Comparison of ENCODE assay signal across 13 cellular contexts in genomic region chr5:35789732-35790461, GRCh38.
DNase-seq lines count a peak whose midpoint lies in the region; ATAC-seq and TF ChIP-seq lines count a peak whose summit lies in the region.
"Had no signal": no experiment of that assay in that cellular context is flagged by ENCODE, and none has a peak within 500 bp of the region (broad histone marks: within the 10 kb centered on the region; RNA-seq: fewer than 3 reads in every experiment).

No MANE protein-coding gene starts in this region.

- POLR2A ChIA-PET in activated CD4-positive, alpha-beta T cell treated with anti-CD3 and anti-CD28 coated beads, Interleukin-2, amount 10 ng/mL, durations not matched to agents 7 days and 5 days (lab: Charles Lee), result no interaction called here
- POLR2A ChIA-PET in WTC11 (lab: Charles Lee), result no interaction called here

- peak overlapping the region; percentile 30 for H3K4me3 Mint-ChIP-seq in activated CD4-positive, alpha-beta T cell treated with anti-CD3 and anti-CD28 coated beads, Interleukin-2, amount 10 ng/mL, durations not matched to agents 7 days and 5 days
- H3K4me3 Mint-ChIP-seq in activated T-helper 17 cell treated with anti-CD3 and anti-CD28 coated beads, Interleukin-2, amount 50 U/mL, for 72 hours, result peak overlapping the region; percentile 74
- no peak overlapping the region for H3K4me3 Mint-ChIP-seq in WTC11

- peak overlapping the region; percentile 72 for H3K27ac Mint-ChIP-seq in activated CD4-positive, alpha-beta T cell treated with anti-CD3 and anti-CD28 coated beads, Interleukin-2, amount 10 ng/mL, durations not matched to agents 7 days and 5 days
- peak overlapping the region; percentile 92 for H3K27ac Mint-ChIP-seq in activated T-helper 17 cell treated with anti-CD3 and anti-CD28 coated beads, Interleukin-2, amount 50 U/mL, for 72 hours
- no peak overlapping the region for H3K27ac Mint-ChIP-seq in WTC11

- CTCF ChIA-PET in activated CD4-positive, alpha-beta T cell treated with anti-CD3 and anti-CD28 coated beads, Interleukin-2, amount 10 ng/mL, durations not matched to agents 7 days and 5 days (lab: Charles Lee), result interaction anchor here (0.7 to 3.4 kb wide), 12 partner anchors 10 to 136 kb away, joined by 3 to 12 read pairs (median 4); partner anchors contain the start of gene IL7R
- CTCF ChIA-PET in WTC11 (lab: Charles Lee), result interaction anchor here (1.4 kb wide), 1 partner anchor 136 kb away, joined by 4 read pairs; no protein-coding TSS in a partner anchor

- H3K9me3 Mint-ChIP-seq in activated CD4-positive, alpha-beta T cell treated with anti-CD3 and anti-CD28 coated beads, Interleukin-2, amount 10 ng/mL, durations not matched to agents 7 days and 5 days, result peaks cover 7% of the 10 kb centered on the region
- no peaks in the 10 kb centered on the region for H3K9me3 Mint-ChIP-seq in activated T-helper 17 cell treated with anti-CD3 and anti-CD28 coated beads, Interleukin-2, amount 50 U/mL, for 72 hours
- H3K9me3 Mint-ChIP-seq in WTC11, result no peaks in the 10 kb centered on the region

- H3K36me3 Mint-ChIP-seq in activated CD4-positive, alpha-beta T cell treated with anti-CD3 and anti-CD28 coated beads, Interleukin-2, amount 10 ng/mL, durations not matched to agents 7 days and 5 days (ENCODE audit: low read depth), result peaks cover 11% of the 10 kb centered on the region
- peaks cover 16% of the 10 kb centered on the region for H3K36me3 Mint-ChIP-seq in activated T-helper 17 cell treated with anti-CD3 and anti-CD28 coated beads, Interleukin-2, amount 50 U/mL, for 72 hours (ENCODE audit: low read depth)
- no peaks in the 10 kb centered on the region for H3K36me3 Mint-ChIP-seq in WTC11

- H3K27me3 Mint-ChIP-seq in activated CD4-positive, alpha-beta T cell treated with anti-CD3 and anti-CD28 coated beads, Interleukin-2, amount 10 ng/mL, durations not matched to agents 7 days and 5 days, result no peaks in the 10 kb centered on the region
- H3K27me3 Mint-ChIP-seq in activated T-helper 17 cell treated with anti-CD3 and anti-CD28 coated beads, Interleukin-2, amount 50 U/mL, for 72 hours, result no peaks in the 10 kb centered on the region
- H3K27me3 Mint-ChIP-seq in WTC11 (ENCODE audit: low read depth), result peaks cover 4% of the 10 kb centered on the region

- DNase-seq in activated CD4-positive, alpha-beta T cell treated with anti-CD3 and anti-CD28 coated beads, Interleukin-2, amount 10 ng/mL, durations not matched to agents 7 days and 5 days, result no peak
- DNase-seq in activated CD4-positive, alpha-beta T cell treated with anti-CD3 and anti-CD28 coated beads, Interleukin-2, amount 50 U/mL, for 48 hours, result no peak
- peak; percentile 47 for DNase-seq in GM04503 (ENCODE audit: low read depth)
- DNase-seq in kidney glomerular epithelial cell (lab: John Stamatoyannopoulos, UW), result peak; percentile 31
- no peak for DNase-seq in WTC11 (ENCODE audit: low spot score)
- no peak for DNase-seq in erythroblast (lab: John Stamatoyannopoulos, UW)
- no peak for DNase-seq in NCI-H510A treated with DMSO at 0.1 percent for 48 hours (lab: John Stamatoyannopoulos, UW)
- DNase-seq: H7, mammary epithelial cell, NCI-H146, substantia nigra had no signal

- no peak for TF ChIP-seq CTCF in WTC11 (IDR thresholded peaks at IDR 0.05)

- ATAC-seq in activated T-helper 17 cell treated with anti-CD3 and anti-CD28 coated beads, Interleukin-2, amount 50 U/mL, for 72 hours (replicated peaks), result peak; percentile 10
- no peak for ATAC-seq in WTC11
- ATAC-seq: Panc1 had no signal

- no peak for TF ChIP-seq POLR2A in erythroblast (IDR thresholded peaks at IDR 0.05; ENCODE audit: low read length)

- H3K4me1 Mint-ChIP-seq in activated CD4-positive, alpha-beta T cell treated with anti-CD3 and anti-CD28 coated beads, Interleukin-2, amount 10 ng/mL, durations not matched to agents 7 days and 5 days, result peaks cover 88% of the 10 kb centered on the region
- peaks cover 65% of the 10 kb centered on the region for H3K4me1 Mint-ChIP-seq in activated T-helper 17 cell treated with anti-CD3 and anti-CD28 coated beads, Interleukin-2, amount 50 U/mL, for 72 hours
- peaks cover 12% of the 10 kb centered on the region for H3K4me1 Mint-ChIP-seq in WTC11

TF ChIP-seq in WTC11, 78 proteins besides CTCF, POLR2A, EP300 and RAD21 (continues in another document):
- no peak for TF ChIP-seq ZNF512 (CRISPR knock-in tag; IDR thresholded peaks at IDR 0.05; ENCODE audit: borderline replicate concordance)
- no peak for TF ChIP-seq ZNF232 (CRISPR knock-in tag; IDR thresholded peaks at IDR 0.05)
- TF ChIP-seq PRDM15 (CRISPR knock-in tag; IDR thresholded peaks at IDR 0.05), result no peak
- no peak for TF ChIP-seq CREB1 (CRISPR knock-in tag; IDR thresholded peaks at IDR 0.05)
- TF ChIP-seq ZBTB21 (CRISPR knock-in tag; IDR thresholded peaks at IDR 0.05; ENCODE audit: borderline replicate concordance), result no peak
- no peak for TF ChIP-seq E2F5 (CRISPR knock-in tag; IDR thresholded peaks at IDR 0.05)
- TF ChIP-seq ZNF532 (CRISPR knock-in tag; IDR thresholded peaks at IDR 0.05; ENCODE audit: borderline replicate concordance), result no peak

Comparison
In these comparisons a context has a peak if more than half of its experiments do, and no peak if none do; other contexts are left out.
1. DNase-seq: peak in GM04503 (single experiment) and kidney glomerular epithelial cell (single experiment); none in activated CD4-positive, alpha-beta T cell treated with anti-CD3 and anti-CD28 coated beads, Interleukin-2, amount 10 ng/mL, durations not matched to agents 7 days and 5 days (single experiment), activated CD4-positive, alpha-beta T cell treated with anti-CD3 and anti-CD28 coated beads, Interleukin-2, amount 50 U/mL, for 48 hours (0 of 2), WTC11 (single experiment), erythroblast (0 of 2) and NCI-H510A treated with DMSO at 0.1 percent for 48 hours (single experiment).